In genomic region chr1:151371744-151372410, GRCh38 we compare ENCODE assay signal across 8 cellular contexts. TPM values are rescaled to one million over a fixed set of nuclear protein-coding genes. Genes with fewer than 3 reads are reported as not detected.
A peak's percentile ranks its signal among the peaks of the same experiment; 100 is the strongest.
DNase-seq lines count a peak whose midpoint lies in the region; ATAC-seq and TF ChIP-seq lines count a peak whose summit lies in the region.

No MANE protein-coding gene starts in this region.

- ATAC-seq in GM19397 (IDR thresholded peaks at IDR 0.05; ENCODE audit: unreplicated experiment) = no peak

- H3K36me3 ChIP-seq in H7 (replicated peaks; ENCODE audit: control insufficient read depth, insufficient read depth, low read length) (no peaks in the 10 kb centered on the region), NT2/D1 (ENCODE audit: insufficient read depth, insufficient read length, low read length) (peaks cover 27% of the 10 kb centered on the region), ovary (no peaks in the 10 kb centered on the region)

- peak overlapping the region; percentile 78 for H3K9ac ChIP-seq in NT2/D1 (ENCODE audit: insufficient read length, low read depth)

- WGBS in ovary, 3 donors = 13 to 19% (median 16%) methylated on average over 8 of the region's 8 CpGs

- DNase-seq in H7 (no peak), NT2/D1 (ENCODE audit: low read depth, low spot score) (no peak), fibroblast of the aortic adventitia (ENCODE audit: low read depth) (peak; percentile 68), ovary (peak; percentile 63 to 84 (median 73)), activated gamma-delta T cell (lab: John Stamatoyannopoulos, UW) (no peak), SK-N-DZ (ENCODE audit: low spot score) (no peak)
- no peak for DNase-seq in activated effector memory CD4-positive, alpha-beta T cell treated with anti-CD3 and anti-CD28 coated beads, Interleukin-2, amount 50 U/mL, for 16 hours

- H3K27me3 ChIP-seq in H7 (ENCODE audit: control insufficient read depth, insufficient read depth, low read length) (no peaks in the 10 kb centered on the region), NT2/D1 (ENCODE audit: insufficient read depth, insufficient read length) (no peaks in the 10 kb centered on the region), ovary (no peaks in the 10 kb centered on the region)

- H3K4me1 ChIP-seq in NT2/D1 (ENCODE audit: insufficient read depth, insufficient read length) = peaks cover 25% of the 10 kb centered on the region
- peaks cover 38% of the 10 kb centered on the region for H3K4me1 ChIP-seq in ovary (ENCODE audit: insufficient read depth)

- peak overlapping the region in 1 of 2 donors; percentile 77 for H3K27ac ChIP-seq in ovary

- H3K9me3 ChIP-seq in NT2/D1 (ENCODE audit: insufficient read depth, low read length) (no peaks in the 10 kb centered on the region), ovary (no peaks in the 10 kb centered on the region)

- intact Hi-C loops in ovary (cut with DNase I) = no loop called here

- H3K4me3 ChIP-seq in H7 (ENCODE audit: insufficient read depth, low read depth, low read length) = peak overlapping the region; percentile 47
- peak overlapping the region; percentile 39 for H3K4me3 ChIP-seq in NT2/D1 (ENCODE audit: insufficient read length, low read depth)
- peak overlapping the region; percentile 70 for H3K4me3 ChIP-seq in fibroblast of the aortic adventitia (ENCODE audit: low read depth, low read length)
- H3K4me3 ChIP-seq in ovary = peak overlapping the region; percentile 25

- TF ChIP-seq EP300 in ovary (IDR thresholded peaks at IDR 0.05) = no peak

- TF ChIP-seq CTCF in fibroblast of the aortic adventitia (IDR thresholded peaks at IDR 0.05; ENCODE audit: insufficient read depth, low read length) (no peak), ovary (IDR thresholded peaks at IDR 0.05) (no peak)

- TF ChIP-seq POLR2A in ovary (IDR thresholded peaks at IDR 0.05) = no peak

RNA-seq across cellular contexts. Expression of gene SELENBP1, which starts 0.6 kb away (rescaled TPM):
- total RNA-seq in H7 (2014; rRNA removed; shearing (Covaris generic)) = 36.9 and 41.9 TPM in 2 replicates
- total RNA-seq in fibroblast of the aortic adventitia (ENCODE audit: low replicate concordance) (26.8 and 70.5 TPM in 2 replicates), ovary (100 to 1,000 TPM in 1 of 7 donors, 10 to 100 TPM in 6; 29.6 to 117 (median 87.3) TPM)
- 10 to 100 TPM; 49.2 to 65.7 TPM for polyA plus RNA-seq in ovary
- 14.7 and 21.7 TPM in 2 replicates for polyA plus RNA-seq in SK-N-DZ (2014; cell fraction: cytosol; rRNA removed)
- polyA plus RNA-seq in SK-N-DZ (2014; cell fraction: nucleus; rRNA removed) = 48.6 and 48.9 TPM in 2 replicates

RNA-seq across cellular contexts. Expression of gene RFX5, which starts 24.8 kb away (rescaled TPM):
- 73.1 and 74.9 TPM in 2 replicates for total RNA-seq in H7 (2014; rRNA removed; shearing (Covaris generic))
- total RNA-seq in fibroblast of the aortic adventitia (ENCODE audit: low replicate concordance) (27.1 and 32.8 TPM in 2 replicates), ovary (10 to 100 TPM; 11.8 to 27.9 (median 22.6) TPM)
- polyA plus RNA-seq in ovary = 10 to 100 TPM; 12.1 to 38.7 TPM
- 74.4 and 80.4 TPM in 2 replicates for polyA plus RNA-seq in SK-N-DZ (2014; cell fraction: cytosol; rRNA removed)
- polyA plus RNA-seq in SK-N-DZ (2014; cell fraction: nucleus; rRNA removed) = 226 and 232 TPM in 2 replicates

RNA-seq across cellular contexts. Expression of gene PSMB4, which starts 27.5 kb away (rescaled TPM):
- 889 and 932 TPM in 2 replicates for total RNA-seq in H7 (2014; rRNA removed; shearing (Covaris generic))
- total RNA-seq in fibroblast of the aortic adventitia (ENCODE audit: low replicate concordance) (281 and 892 TPM in 2 replicates), ovary (100 to 1,000 TPM; 190 to 219 (median 206) TPM)
- polyA plus RNA-seq in ovary = 100 to 1,000 TPM; 221 to 274 TPM
- polyA plus RNA-seq in SK-N-DZ (2014; cell fraction: cytosol; rRNA removed) = 577 and 606 TPM in 2 replicates
- 584 and 729 TPM in 2 replicates for polyA plus RNA-seq in SK-N-DZ (2014; cell fraction: nucleus; rRNA removed)

RNA-seq across cellular contexts. Expression of gene PI4KB, which starts 44.7 kb away (rescaled TPM):
- 33.4 and 36.2 TPM in 2 replicates for total RNA-seq in H7 (2014; rRNA removed; shearing (Covaris generic))
- total RNA-seq in fibroblast of the aortic adventitia (ENCODE audit: low replicate concordance) (38.8 and 41.0 TPM in 2 replicates), ovary (10 to 100 TPM; 39.8 to 88.9 (median 63.8) TPM)
- 10 to 100 TPM; 40.4 to 65.1 TPM for polyA plus RNA-seq in ovary
- 20.2 and 33.5 TPM in 2 replicates for polyA plus RNA-seq in SK-N-DZ (2014; cell fraction: cytosol; rRNA removed)
- polyA plus RNA-seq in SK-N-DZ (2014; cell fraction: nucleus; rRNA removed) = 22.5 and 44.0 TPM in 2 replicates

Comparison
In these comparisons a context has a peak if more than half of its experiments do, and no peak if none do; other contexts are left out.
1. DNase-seq: peak in fibroblast of the aortic adventitia (single experiment) and ovary (5 of 5); none in H7 (single experiment), NT2/D1 (single experiment), activated gamma-delta T cell (single experiment), activated effector memory CD4-positive, alpha-beta T cell treated with anti-CD3 and anti-CD28 coated beads, Interleukin-2, amount 50 U/mL, for 16 hours (single experiment) and SK-N-DZ (single experiment).
2. Peak in every context shown above with its lines, with median percentiles within 50 percentile points of each other: H3K4me3 ChIP-seq.